ENCODE assay signal across 1 cellular context in the genomic region with DNA sequence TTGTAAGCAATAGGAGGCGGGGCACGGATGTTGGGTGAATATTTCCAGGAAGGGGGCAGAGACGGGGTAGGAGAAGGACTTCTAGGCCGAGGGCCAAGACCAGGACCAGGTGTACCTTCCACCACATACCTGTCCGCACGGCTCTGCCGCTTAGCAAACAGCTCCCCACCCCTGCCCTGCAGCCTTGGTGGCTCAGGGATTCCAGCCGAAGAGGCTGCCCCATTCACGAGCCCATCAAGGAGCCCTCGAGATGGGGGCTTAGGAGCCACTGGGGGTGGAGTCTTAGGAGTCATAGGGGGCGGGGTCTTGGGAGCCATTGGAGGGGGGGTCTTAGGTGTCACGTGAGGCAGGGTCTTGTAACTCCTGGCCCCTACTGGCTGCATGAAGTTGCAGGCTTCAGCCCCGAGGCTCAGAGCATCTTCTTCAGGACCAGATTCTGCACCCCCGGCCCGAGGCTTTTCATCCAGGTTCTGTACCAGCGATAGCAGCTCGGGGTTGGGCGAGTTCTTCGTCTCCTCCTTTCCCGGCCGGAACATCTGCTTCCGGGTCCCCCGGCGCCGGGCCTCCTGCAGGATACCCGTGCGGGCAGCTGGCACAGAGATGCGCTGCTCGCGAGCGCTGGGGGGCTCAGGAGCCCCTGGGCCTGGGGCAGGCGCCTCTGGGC.
TF ChIP-seq lines count a peak whose summit lies in the region.

No MANE protein-coding gene starts in this region.

TF ChIP-seq in HEK293, 187 proteins besides CTCF, POLR2A, EP300 and RAD21:
- TF ChIP-seq ZNF354C (tag by site-specific recombination; IDR thresholded peaks at IDR 0.05; ENCODE audit: borderline replicate concordance, low read depth) (no peak), ZNF223 (tag by site-specific recombination; IDR thresholded peaks at IDR 0.05) (no peak), ZFP37 (tag by site-specific recombination; IDR thresholded peaks at IDR 0.05) (no peak), ZNF23 (tag by site-specific recombination; IDR thresholded peaks at IDR 0.05; ENCODE audit: borderline replicate concordance) (no peak), ZNF350 (tag by site-specific recombination; IDR thresholded peaks at IDR 0.05) (no peak), ZBTB7A (tag by site-specific recombination; IDR thresholded peaks at IDR 0.05; ENCODE audit: low read depth) (no peak)
- TF ChIP-seq, protein P1, sequence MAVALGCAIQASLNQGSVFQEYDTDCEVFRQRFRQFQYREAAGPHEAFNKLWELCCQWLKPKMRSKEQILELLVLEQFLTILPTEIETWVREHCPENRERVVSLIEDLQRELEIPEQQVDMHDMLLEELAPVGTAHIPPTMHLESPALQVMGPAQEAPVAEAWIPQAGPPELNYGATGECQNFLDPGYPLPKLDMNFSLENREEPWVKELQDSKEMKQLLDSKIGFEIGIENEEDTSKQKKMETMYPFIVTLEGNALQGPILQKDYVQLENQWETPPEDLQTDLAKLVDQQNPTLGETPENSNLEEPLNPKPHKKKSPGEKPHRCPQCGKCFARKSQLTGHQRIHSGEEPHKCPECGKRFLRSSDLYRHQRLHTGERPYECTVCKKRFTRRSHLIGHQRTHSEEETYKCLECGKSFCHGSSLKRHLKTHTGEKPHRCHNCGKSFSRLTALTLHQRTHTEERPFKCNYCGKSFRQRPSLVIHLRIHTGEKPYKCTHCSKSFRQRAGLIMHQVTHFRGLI (tag by site-specific recombination; IDR thresholded peaks at IDR 0.05), result no peak
